ENCODE assay signal across 9 cellular contexts in genomic region chr2:11280713-11281112, GRCh38.
"Had no signal": no experiment of that assay in that cellular context is flagged by ENCODE, and none has a peak within 500 bp of the region (broad histone marks: within the 10 kb centered on the region; RNA-seq: fewer than 3 reads in every experiment).

No MANE protein-coding gene starts in this region.

- H3K9me3 Mint-ChIP-seq: HFFc6 had no signal

- H3K9ac ChIP-seq: GM23248 had no signal

- H2AFZ ChIP-seq: GM23248 had no signal

- H3K4me3 ChIP-seq: GM23248, HAP-1 had no signal

- H3K27me3 Mint-ChIP-seq: IgD-negative memory B cell had no signal

- DNase-seq: GM23248, GOT3, H7, HFFc6, KG1 had no signal

- FAIRE-seq: HTR-8/SVneo had no signal

- ATAC-seq: HCT116 had no signal

- H3K27ac ChIP-seq: GM23248 had no signal

- H3K4me1 ChIP-seq: HAP-1 had no signal

- H3K27ac Mint-ChIP-seq: HFFc6, IgD-negative memory B cell had no signal

- H3K4me3 Mint-ChIP-seq: HFFc6, IgD-negative memory B cell had no signal
